8 cellular contexts compared by ENCODE assay signal in genomic region chr15:88450125-88450798, GRCh38. TPM values are rescaled to one million over a fixed set of nuclear protein-coding genes. Genes with fewer than 3 reads are reported as not detected.
DNase-seq lines count a peak whose midpoint lies in the region; ATAC-seq and TF ChIP-seq lines count a peak whose summit lies in the region.

No MANE protein-coding gene starts in this region.

- H4K20me1 ChIP-seq in DND-41 (ENCODE audit: insufficient read depth, low read length), result no peaks in the 10 kb centered on the region

- H3K4me1 ChIP-seq in DND-41 (ENCODE audit: insufficient read depth, low read length), result peaks cover 5% of the 10 kb centered on the region

- no peak overlapping the region for H3K9ac ChIP-seq in DND-41 (ENCODE audit: low read depth, low read length)

- H3K27ac Mint-ChIP-seq in activated CD4-positive, alpha-beta T cell treated with anti-CD3 and anti-CD28 coated beads, Interleukin-2, amount 10 ng/mL, durations not matched to agents 24 days and 14 days, result no peak overlapping the region

- peaks cover 6% of the 10 kb centered on the region for H3K27me3 Mint-ChIP-seq in activated CD4-positive, alpha-beta T cell treated with anti-CD3 and anti-CD28 coated beads, Interleukin-2, amount 10 ng/mL, durations not matched to agents 24 days and 14 days

- H3K79me2 ChIP-seq in DND-41 (ENCODE audit: insufficient read depth, low read length), result no peaks in the 10 kb centered on the region

- H2AFZ ChIP-seq in DND-41 (ENCODE audit: low read depth, low read length), result peak overlapping the region; percentile 66; the same call in 1 of the 2 replicates

- ATAC-seq in DND-41 (ENCODE audit: insufficient read depth, low read depth), result peak; percentile 78
- ATAC-seq in GM19397 (IDR thresholded peaks at IDR 0.05; ENCODE audit: unreplicated experiment), result no peak

- DNase-seq in DND-41 (peak; percentile 81), HCEC 1CT (peak; percentile 48), NCI-H226 (peak; percentile 60), middle frontal gyrus (ENCODE audit: extremely low spot score, low spot score) (peak; percentile 42)
- peak; percentile 91 for DNase-seq in activated CD4-positive, alpha-beta T cell treated with anti-CD3 and anti-CD28 coated beads, Interleukin-2, amount 10 ng/mL, durations not matched to agents 24 days and 14 days
- DNase-seq in effector CD8-positive, alpha-beta T cell (lab: John Stamatoyannopoulos, UW), result peak; percentile 26
- DNase-seq in stimulated activated naive CD4-positive, alpha-beta T cell treated with Interleukin-2 at 50 U/mL for 16 hours (lab: John Stamatoyannopoulos, UW), result peak; percentile 20

- H3K9me3 ChIP-seq in DND-41 (ENCODE audit: insufficient read depth, low read length, severe bottlenecking), result no peaks in the 10 kb centered on the region

- peak; percentile 94 for TF ChIP-seq CTCF in DND-41 (IDR thresholded peaks at IDR 0.05; ENCODE audit: borderline replicate concordance, extremely low read depth, low read length, poor library complexity, severe bottlenecking)

- peaks cover 5% of the 10 kb centered on the region for H3K4me1 Mint-ChIP-seq in activated CD4-positive, alpha-beta T cell treated with anti-CD3 and anti-CD28 coated beads, Interleukin-2, amount 10 ng/mL, durations not matched to agents 24 days and 14 days

- H3K9me3 Mint-ChIP-seq in activated CD4-positive, alpha-beta T cell treated with anti-CD3 and anti-CD28 coated beads, Interleukin-2, amount 10 ng/mL, durations not matched to agents 24 days and 14 days, result no peaks in the 10 kb centered on the region

- H3K4me3 Mint-ChIP-seq in activated CD4-positive, alpha-beta T cell treated with anti-CD3 and anti-CD28 coated beads, Interleukin-2, amount 10 ng/mL, durations not matched to agents 24 days and 14 days, result no peak overlapping the region

- H3K36me3 ChIP-seq in DND-41 (ENCODE audit: insufficient read depth, low read length), result no peaks in the 10 kb centered on the region

- intact Hi-C loops in activated CD4-positive, alpha-beta T cell treated with anti-CD3 and anti-CD28 coated beads, Interleukin-2, amount 10 ng/mL, durations not matched to agents 24 days and 14 days (cut with micrococcal nuclease), result loop anchor here (5.0 kb wide), 1 partner anchor 203 kb away; no protein-coding TSS in a partner anchor

- no peaks in the 10 kb centered on the region for H3K36me3 Mint-ChIP-seq in activated CD4-positive, alpha-beta T cell treated with anti-CD3 and anti-CD28 coated beads, Interleukin-2, amount 10 ng/mL, durations not matched to agents 24 days and 14 days (ENCODE audit: low read depth)

- H3K4me3 ChIP-seq in DND-41 (ENCODE audit: low read depth in 1 of 2, low read length in 2 of 2), result peak overlapping the region in 1 of 2 experiments; percentile 31; a peak in 1 of 4 replicates

- no peaks in the 10 kb centered on the region for H3K27me3 ChIP-seq in DND-41 (ENCODE audit: insufficient read depth, low read length, poor library complexity)

- H3K27ac ChIP-seq in DND-41 (ENCODE audit: low read length), result 0 out of 2 replicates have a peak overlapping the region, but pooled peaks have one; percentile 28

- H3K4me2 ChIP-seq in DND-41 (ENCODE audit: insufficient read depth, low read length), result peak overlapping the region; percentile 60; the same call in 1 of the 2 replicates

RNA-seq across cellular contexts. Expression of gene MRPL46, which starts 16.9 kb away (rescaled TPM):
- 49.1 and 51.9 TPM in 2 replicates for total RNA-seq in activated CD4-positive, alpha-beta T cell treated with anti-CD3 and anti-CD28 coated beads, Interleukin-2, amount 10 ng/mL, durations not matched to agents 24 days and 14 days

RNA-seq across cellular contexts. Expression of gene MRPS11, which starts 17.2 kb away (rescaled TPM):
- 68.7 and 72.6 TPM in 2 replicates for total RNA-seq in activated CD4-positive, alpha-beta T cell treated with anti-CD3 and anti-CD28 coated beads, Interleukin-2, amount 10 ng/mL, durations not matched to agents 24 days and 14 days

Comparison
In these comparisons a context has a peak if more than half of its experiments do, and no peak if none do; other contexts are left out.
1. DNase-seq: peak in every context shown above with its lines; median percentile 91 in activated CD4-positive, alpha-beta T cell treated with anti-CD3 and anti-CD28 coated beads, Interleukin-2, amount 10 ng/mL, durations not matched to agents 24 days and 14 days; 81 in DND-41; 60 in NCI-H226; 48 in HCEC 1CT; 42 in middle frontal gyrus; 26 in effector CD8-positive, alpha-beta T cell; 20 in stimulated activated naive CD4-positive, alpha-beta T cell treated with Interleukin-2 at 50 U/mL for 16 hours.